ENCODE assay signal across 15 cellular contexts in genomic region chr12:106141003-106141402, GRCh38. TPM values are rescaled to one million over a fixed set of nuclear protein-coding genes. Genes with fewer than 3 reads are reported as not detected.
A peak's percentile ranks its signal among the peaks of the same experiment; 100 is the strongest.
DNase-seq lines count a peak whose midpoint lies in the region; ATAC-seq and TF ChIP-seq lines count a peak whose summit lies in the region.
"Had no signal": no experiment of that assay in that cellular context is flagged by ENCODE, and none has a peak within 500 bp of the region (broad histone marks: within the 10 kb centered on the region; RNA-seq: fewer than 3 reads in every experiment).

No MANE protein-coding gene starts in this region.

- H3K4me3 Mint-ChIP-seq in WTC11 = peak overlapping the region; percentile 70
- H3K4me3 Mint-ChIP-seq in CD8-positive, alpha-beta memory T cell = peak overlapping the region in 3 of 7 donors; percentile 40 to 84 (median 73)

- H3K9ac ChIP-seq in ES-I3 (ENCODE audit: low read depth, low read length) (peak overlapping the region; percentile 62; the same call in 1 of the 2 replicates), iPS-18a (ENCODE audit: low read length) (no peak overlapping the region), parathyroid adenoma (no peak overlapping the region)

- H3K27ac ChIP-seq in iPS-18a (ENCODE audit: low read length) = no peak overlapping the region
- peak overlapping the region; percentile 99 for H3K27ac ChIP-seq in parathyroid adenoma
- no peak overlapping the region for H3K27ac ChIP-seq in CD8-positive, alpha-beta memory T cell (ENCODE audit: low read depth, low read length)

- no peaks in the 10 kb centered on the region for H3K9me3 Mint-ChIP-seq in WTC11
- peaks cover 0 to 2% (median 0%) of the 10 kb centered on the region in 5 donors for H3K9me3 Mint-ChIP-seq in CD8-positive, alpha-beta memory T cell
- H3K9me3 Mint-ChIP-seq: activated T-cell treated with anti-CD3 and anti-CD28 coated beads, Interleukin-2, amount 50 U/mL, for 24 hours; stimulated activated effector memory CD8-positive, alpha-beta T cell treated with anti-CD3 and anti-CD28 coated beads, Interleukin-12 subunit alpha, Interleukin-12 subunit beta, amount 100 ng/mL, for 72 hours had no signal

- no peak for TF ChIP-seq CTCF in WTC11 (IDR thresholded peaks at IDR 0.05)
- no peak for TF ChIP-seq CTCF in parathyroid adenoma (IDR thresholded peaks at IDR 0.05)
- no peak for TF ChIP-seq CTCF in GM10266 (IDR thresholded peaks at IDR 0.05; ENCODE audit: control insufficient read depth, insufficient read depth, low read depth, missing control alignments)

- ATAC-seq in WTC11 = no peak
- no peak for ATAC-seq in HG02884 (IDR thresholded peaks at IDR 0.05; ENCODE audit: unreplicated experiment)
- ATAC-seq: stimulated activated effector memory CD8-positive, alpha-beta T cell treated with anti-CD3 and anti-CD28 coated beads, Interleukin-12 subunit alpha, Interleukin-12 subunit beta, amount 100 ng/mL, for 72 hours had no signal

- H3K27me3 Mint-ChIP-seq in WTC11 (ENCODE audit: low read depth) = peaks cover 7% of the 10 kb centered on the region
- H3K27me3 Mint-ChIP-seq in CD8-positive, alpha-beta memory T cell = peaks cover 34 to 78% of the 10 kb centered on the region in 2 donors

- peak overlapping the region; percentile 71 for H3K4me2 ChIP-seq in parathyroid adenoma (ENCODE audit: low read length)

- H3K27me3 ChIP-seq in iPS-18a (ENCODE audit: control insufficient read depth, insufficient read depth, low read length) (peaks cover 17% of the 10 kb centered on the region), parathyroid adenoma (ENCODE audit: control insufficient read depth, insufficient read depth, low read length) (no peaks in the 10 kb centered on the region)
- H3K27me3 ChIP-seq in CD8-positive, alpha-beta memory T cell (ENCODE audit: insufficient read depth, low read length, poor library complexity, severe bottlenecking) = peaks cover 31% of the 10 kb centered on the region

- peaks cover 69% of the 10 kb centered on the region for H3K4me1 Mint-ChIP-seq in WTC11
- H3K4me1 Mint-ChIP-seq in CD8-positive, alpha-beta memory T cell = peaks cover 10 to 25% (median 18%) of the 10 kb centered on the region in 3 donors

- DNase-seq in WTC11 (ENCODE audit: low spot score) = no peak
- no peak for DNase-seq in CD8-positive, alpha-beta memory T cell
- DNase-seq in kidney glomerular epithelial cell (lab: John Stamatoyannopoulos, UW) = no peak
- DNase-seq in GM10266 (ENCODE audit: extremely low spot score) = no peak
- DNase-seq: activated CD4-positive, CD25-positive, alpha-beta regulatory T cell; activated T-cell treated with anti-CD3 and anti-CD28 coated beads, Interleukin-2, amount 50 U/mL, for 24 hours; amniotic stem cell; effector CD4-positive, alpha-beta T cell; stimulated activated CD4-positive, alpha-beta T cell treated with anti-CD3 and anti-CD28 coated beads, Interleukin-2, amount 100 ng/mL, for 48 hours had no signal

- H3K79me2 ChIP-seq in parathyroid adenoma = peaks cover 34% of the 10 kb centered on the region

- CTCF ChIA-PET in WTC11 (lab: Charles Lee) = interaction anchor here (1.4 to 1.5 kb wide), 2 partner anchors 83 to 721 kb away, joined by 5 to 6 read pairs; no protein-coding TSS in a partner anchor
- CTCF ChIA-PET in CD8-positive, alpha-beta memory T cell (lab: Charles Lee) = no interaction called here

- H3K9me3 ChIP-seq in ES-I3 (ENCODE audit: control insufficient read depth, insufficient read depth, low read length) (no peaks in the 10 kb centered on the region), iPS-18a (ENCODE audit: control insufficient read depth, low read depth, low read length) (no peaks in the 10 kb centered on the region), parathyroid adenoma (ENCODE audit: control insufficient read depth, low read length) (no peaks in the 10 kb centered on the region)
- no peaks in the 10 kb centered on the region for H3K9me3 ChIP-seq in CD8-positive, alpha-beta memory T cell (ENCODE audit: low read length)

- H3K4me1 ChIP-seq in ES-I3 (ENCODE audit: insufficient read depth, low read length) (peaks cover 39% of the 10 kb centered on the region), iPS-18a (ENCODE audit: control insufficient read depth, low read depth, low read length) (peaks cover 28% of the 10 kb centered on the region), parathyroid adenoma (peaks cover 27% of the 10 kb centered on the region)
- H3K4me1 ChIP-seq in CD8-positive, alpha-beta memory T cell (ENCODE audit: insufficient read depth, low read length) = peaks cover 2% of the 10 kb centered on the region

- no peak overlapping the region for H2AFZ ChIP-seq in parathyroid adenoma

- POLR2A ChIA-PET in WTC11 (lab: Charles Lee) = interaction anchor here (0.6 kb wide), 1 partner anchor 773 kb away, joined by 3 read pairs; no protein-coding TSS in a partner anchor
- POLR2A ChIA-PET in CD8-positive, alpha-beta memory T cell (lab: Charles Lee) = no interaction called here

- H3K27ac Mint-ChIP-seq in WTC11 = no peak overlapping the region
- H3K27ac Mint-ChIP-seq in CD8-positive, alpha-beta memory T cell = no peak overlapping the region
- H3K27ac Mint-ChIP-seq: activated T-cell treated with anti-CD3 and anti-CD28 coated beads, Interleukin-2, amount 50 U/mL, for 24 hours; stimulated activated effector memory CD8-positive, alpha-beta T cell treated with anti-CD3 and anti-CD28 coated beads, Interleukin-12 subunit alpha, Interleukin-12 subunit beta, amount 100 ng/mL, for 72 hours had no signal

- H3K36me3 Mint-ChIP-seq in WTC11 = no peaks in the 10 kb centered on the region; the same call in 1 of the 2 replicates
- no peaks in the 10 kb centered on the region for H3K36me3 Mint-ChIP-seq in CD8-positive, alpha-beta memory T cell
- H3K36me3 Mint-ChIP-seq: stimulated activated effector memory CD8-positive, alpha-beta T cell treated with anti-CD3 and anti-CD28 coated beads, Interleukin-12 subunit alpha, Interleukin-12 subunit beta, amount 100 ng/mL, for 72 hours had no signal

- H3K4me3 ChIP-seq in iPS-18a (ENCODE audit: low read length) (peak overlapping the region; percentile 81), parathyroid adenoma (ENCODE audit: low read depth, low read length) (peak overlapping the region; percentile 80)
- no peak overlapping the region for H3K4me3 ChIP-seq in CD8-positive, alpha-beta memory T cell (ENCODE audit: low read length)
- H3K4me3 ChIP-seq: lung had no signal

- H3K36me3 ChIP-seq in ES-I3 (ENCODE audit: insufficient read depth, low read length) = no peaks in the 10 kb centered on the region
- no peaks in the 10 kb centered on the region for H3K36me3 ChIP-seq in iPS-18a (ENCODE audit: control insufficient read depth, low read depth, low read length)
- H3K36me3 ChIP-seq in parathyroid adenoma (ENCODE audit: control insufficient read depth, insufficient read depth, low read length) = no peaks in the 10 kb centered on the region
- H3K36me3 ChIP-seq in CD8-positive, alpha-beta memory T cell (ENCODE audit: insufficient read depth, low read length) = no peaks in the 10 kb centered on the region

TF ChIP-seq in WTC11, 78 proteins besides CTCF, POLR2A, EP300 and RAD21 (continues in another document):
- TF ChIP-seq EMX1 (CRISPR knock-in tag; IDR thresholded peaks at IDR 0.05) = no peak
- TF ChIP-seq RORB (CRISPR knock-in tag; IDR thresholded peaks at IDR 0.05) = no peak
- no peak for TF ChIP-seq ZNF121 (CRISPR knock-in tag; IDR thresholded peaks at IDR 0.05)
- TF ChIP-seq CREM (CRISPR knock-in tag; IDR thresholded peaks at IDR 0.05) = no peak
- no peak for TF ChIP-seq CBFB (CRISPR knock-in tag; IDR thresholded peaks at IDR 0.05; ENCODE audit: low read depth)
- TF ChIP-seq E2F1 (CRISPR knock-in tag; IDR thresholded peaks at IDR 0.05) = no peak
- TF ChIP-seq HMGXB4 (CRISPR knock-in tag; IDR thresholded peaks at IDR 0.05) = no peak
- TF ChIP-seq MYBL2 (CRISPR knock-in tag; IDR thresholded peaks at IDR 0.05) = no peak
- TF ChIP-seq ZNF396 (CRISPR knock-in tag; IDR thresholded peaks at IDR 0.05; ENCODE audit: borderline replicate concordance) = no peak
- TF ChIP-seq ZNF416 (CRISPR knock-in tag; IDR thresholded peaks at IDR 0.05) = no peak
- no peak for TF ChIP-seq ZBTB43 (CRISPR knock-in tag; IDR thresholded peaks at IDR 0.05)
- no peak for TF ChIP-seq ZNF138 (CRISPR knock-in tag; conservative IDR thresholded peaks at IDR 0.05)
- no peak for TF ChIP-seq GRHL2 (CRISPR knock-in tag; IDR thresholded peaks at IDR 0.05; ENCODE audit: insufficient replicate concordance, severe bottlenecking)

RNA-seq across cellular contexts. Expression of gene NUAK1, which starts 2.2 kb away (rescaled TPM):
- 10.3 to 15.9 TPM (median 12.3 TPM) in 3 replicates for total RNA-seq in WTC11 (2021)
- not detected for total RNA-seq in CD8-positive, alpha-beta memory T cell
- 0.16 TPM for polyA plus RNA-seq in CD8-positive, alpha-beta memory T cell

Comparison
In these comparisons a context has a peak if more than half of its experiments do, and no peak if none do; other contexts are left out.
1. RNA of gene NUAK1, which starts 2.2 kb away (total RNA-seq): 10.3 to 15.9 TPM in WTC11; not detected in CD8-positive, alpha-beta memory T cell; every median in the first group is over 10 times any median in the second.